In genomic region chr11:64742940-64743590, GRCh38 we compare ENCODE assay signal across 8 cellular contexts. TPM values are rescaled to one million over a fixed set of nuclear protein-coding genes. Genes with fewer than 3 reads are reported as not detected.
DNase-seq lines count a peak whose midpoint lies in the region; ATAC-seq and TF ChIP-seq lines count a peak whose summit lies in the region.

No MANE protein-coding gene starts in this region.

- H3K27ac ChIP-seq in A673 (ENCODE audit: low read depth, low read length, poor library complexity, severe bottlenecking): no peak overlapping the region
- peak overlapping the region; percentile 95 for H3K27ac ChIP-seq in OCI-LY7 (ENCODE audit: low read depth, low read length, poor library complexity, severe bottlenecking)
- H3K27ac ChIP-seq in gastroesophageal sphincter: peak overlapping the region; percentile 51 to 96 (median 93)
- H3K27ac ChIP-seq in thymus (ENCODE audit: low read depth): no peak overlapping the region

- peaks cover 6% of the 10 kb centered on the region; the same call in 1 of the 2 replicates for H3K79me2 ChIP-seq in OCI-LY7 (ENCODE audit: insufficient read depth, low read depth, low read length)

- peaks cover 27% of the 10 kb centered on the region for H3K4me1 ChIP-seq in A673 (ENCODE audit: insufficient read depth, low read length, poor library complexity, severe bottlenecking)
- H3K4me1 ChIP-seq in OCI-LY7 (ENCODE audit: insufficient read depth, low read length, poor library complexity, severe bottlenecking): peaks cover 40% of the 10 kb centered on the region
- H3K4me1 ChIP-seq in gastroesophageal sphincter: peaks cover 0 to 66% (median 17%) of the 10 kb centered on the region in 3 donors
- H3K4me1 ChIP-seq in thymus (ENCODE audit: control insufficient read depth, insufficient read depth, low read length): peaks cover 18% of the 10 kb centered on the region

- H4K20me1 ChIP-seq in OCI-LY7 (ENCODE audit: insufficient read depth, low read length): 0 out of 2 replicates have a peak, but pooled peaks cover 7% of the 10 kb centered on the region

- POLR2A ChIA-PET in A673 (lab: Charles Lee; ENCODE audit: low non-redundant PET): interaction anchor here (0.6 kb wide), 1 partner anchor 29 kb away, joined by 5 read pairs; no protein-coding TSS in a partner anchor
- POLR2A ChIA-PET in OCI-LY7 (lab: Charles Lee): interaction anchor here (0.9 to 2.1 kb wide), 3 partner anchors 21 to 44 kb away, joined by 3 to 4 read pairs (median 3); no protein-coding TSS in a partner anchor

- no peak for TF ChIP-seq EP300 in gastroesophageal sphincter (IDR thresholded peaks at IDR 0.05)

- intact Hi-C loops in A673 (cut with micrococcal nuclease; ENCODE audit: unreplicated experiment): loop anchor here (2.0 kb wide), 1 partner anchor 54 kb away; no protein-coding TSS in a partner anchor
- intact Hi-C loops in OCI-LY7 (cut with micrococcal nuclease; ENCODE audit: unreplicated experiment): loop anchor here (1.0 to 5.0 kb wide), 5 partner anchors 20 to 134 kb away; partner anchors contain the start of genes EHD1 and MAP4K2

- H3K36me3 ChIP-seq in A673 (ENCODE audit: insufficient read depth, low read length, poor library complexity, severe bottlenecking) (no peaks in the 10 kb centered on the region), OCI-LY7 (ENCODE audit: insufficient read depth, low read length) (peaks cover 36% of the 10 kb centered on the region), gastroesophageal sphincter (peaks cover 0 to 16% of the 10 kb centered on the region in 2 donors), thymus (ENCODE audit: control insufficient read depth, insufficient read depth) (peaks cover 10% of the 10 kb centered on the region)

- no peaks in the 10 kb centered on the region for H3K9me2 ChIP-seq in OCI-LY7 (ENCODE audit: insufficient read depth, low read length)

- no TSS peak for BruUV-seq in A673 (replicated peaks; lab: Mats Ljungman, UMichigan)
- BruUV-seq in OCI-LY7 (replicated peaks; lab: Mats Ljungman, UMichigan): no TSS peak

- peak overlapping the region; percentile 58 for H3K4me3 ChIP-seq in A673 (ENCODE audit: low read depth, low read length, poor library complexity, severe bottlenecking)
- peak overlapping the region; percentile 89 for H3K4me3 ChIP-seq in OCI-LY7 (ENCODE audit: low read depth, low read length, poor library complexity, severe bottlenecking)
- H3K4me3 ChIP-seq in gastroesophageal sphincter: peak overlapping the region; percentile 37 to 73
- peak overlapping the region; percentile 84 for H3K4me3 ChIP-seq in thymus (ENCODE audit: low read length)

- DNase-seq in A673 (ENCODE audit: low spot score): no peak
- DNase-seq in GM19240 (ENCODE audit: insufficient read length, low spot score): peak; percentile 84
- peak; percentile 70 for DNase-seq in OCI-LY7 (ENCODE audit: low spot score)
- DNase-seq in activated effector memory CD4-positive, alpha-beta T cell treated with Interleukin-2 at 50 U/mL for 16 hours: peak; percentile 72
- DNase-seq in occipital lobe (lab: John Stamatoyannopoulos, UW): peak; percentile 25
- no peak for DNase-seq in SK-N-DZ (ENCODE audit: low spot score)

- H3K9me3 ChIP-seq in A673 (ENCODE audit: low read depth, low read length, poor library complexity, severe bottlenecking) (no peaks in the 10 kb centered on the region), OCI-LY7 (ENCODE audit: low read length) (no peaks in the 10 kb centered on the region), gastroesophageal sphincter (no peaks in the 10 kb centered on the region), thymus (ENCODE audit: control insufficient read depth) (no peaks in the 10 kb centered on the region)

- peak; percentile 67 for ATAC-seq in gastroesophageal sphincter

- H2AFZ ChIP-seq in OCI-LY7 (ENCODE audit: low read length): no peak overlapping the region

- CTCF ChIA-PET in A673 (lab: Charles Lee) (interaction anchor here (0.6 kb wide), 1 partner anchor 836 kb away, joined by 4 read pairs; no protein-coding TSS in a partner anchor), OCI-LY7 (lab: Charles Lee; ENCODE audit: unreplicated experiment) (no interaction called here)

- TF ChIP-seq POLR2A in gastroesophageal sphincter (IDR thresholded peaks at IDR 0.05): peak; percentile 34 to 36

- peak overlapping the region; percentile 97 for H3K4me2 ChIP-seq in OCI-LY7 (ENCODE audit: low read length)

- no CpG with 5 or more reads among the region's 53 CpGs for WGBS in gastroesophageal sphincter (ENCODE audit: low coverage in 1 of 2), 2 donors
- under 1% methylated on average over 53 of the region's 53 CpGs for WGBS in thymus

- peak; percentile 83 for TF ChIP-seq CTCF in A673 (conservative IDR thresholded peaks at IDR 0.05; ENCODE audit: low read depth, low read length)
- TF ChIP-seq CTCF in OCI-LY7 (conservative IDR thresholded peaks at IDR 0.05; ENCODE audit: low read length): peak; percentile 79
- peak in 3 of 4 experiments; percentile 63 to 91 (median 83) for TF ChIP-seq CTCF in gastroesophageal sphincter (IDR thresholded peaks at IDR 0.05)

- H3K27me3 ChIP-seq in A673 (replicated peaks; ENCODE audit: insufficient read depth, low read depth, low read length, poor library complexity) (peaks cover 27% of the 10 kb centered on the region), gastroesophageal sphincter (no peaks in the 10 kb centered on the region), thymus (ENCODE audit: control insufficient read depth, insufficient read depth) (no peaks in the 10 kb centered on the region)

RNA-seq across cellular contexts. Expression of gene RASGRP2, which starts 0.9 kb away (rescaled TPM):
- total RNA-seq in A673 (2021): 2.0 and 3.5 TPM in 2 replicates
- total RNA-seq in OCI-LY7 (2014; rRNA removed; shearing (Covaris generic)): 127 and 145 TPM in 2 replicates
- total RNA-seq in OCI-LY7 (2022): 195 and 205 TPM in 2 replicates
- 10 to 100 TPM; 34.5 to 84.9 (median 41.1) TPM for total RNA-seq in gastroesophageal sphincter
- total RNA-seq in occipital lobe: 36.7 TPM
- polyA plus RNA-seq in thymus: 227 TPM
- 10.4 and 13.9 TPM in 2 replicates for polyA plus RNA-seq in SK-N-DZ (2014; cell fraction: cytosol; rRNA removed)
- 55.3 and 58.4 TPM in 2 replicates for polyA plus RNA-seq in SK-N-DZ (2014; cell fraction: nucleus; rRNA removed)

RNA-seq across cellular contexts. Expression of gene PYGM, which starts 16.7 kb away (rescaled TPM):
- total RNA-seq in A673 (2021): 2.4 and 2.9 TPM in 2 replicates
- total RNA-seq in OCI-LY7 (2014; rRNA removed; shearing (Covaris generic)): 2.2 and 10.1 TPM in 2 replicates
- total RNA-seq in OCI-LY7 (2022): 2.2 and 2.4 TPM in 2 replicates
- 10 to 100 TPM; 10.5 to 55.2 (median 32.8) TPM for total RNA-seq in gastroesophageal sphincter
- 1.2 TPM for total RNA-seq in occipital lobe
- polyA plus RNA-seq in thymus: 3.5 TPM
- polyA plus RNA-seq in SK-N-DZ (2014; cell fraction: cytosol; rRNA removed): 9.8 and 11.6 TPM in 2 replicates
- polyA plus RNA-seq in SK-N-DZ (2014; cell fraction: nucleus; rRNA removed): 7.5 and 9.4 TPM in 2 replicates

RNA-seq across cellular contexts. Expression of gene NRXN2, which starts 20.1 kb away (rescaled TPM):
- total RNA-seq in A673 (2021): 5.0 and 6.1 TPM in 2 replicates
- 2.2 and 2.4 TPM in 2 replicates for total RNA-seq in OCI-LY7 (2014; rRNA removed; shearing (Covaris generic))
- 1.6 and 3.3 TPM in 2 replicates for total RNA-seq in OCI-LY7 (2022)
- total RNA-seq in gastroesophageal sphincter: 10 to 100 TPM in 1 of 4 donors, 1 to 10 TPM in 3; 3.4 to 25.4 (median 5.0) TPM
- 219 TPM for total RNA-seq in occipital lobe
- 1.6 TPM for polyA plus RNA-seq in thymus
- 19.4 and 25.3 TPM in 2 replicates for polyA plus RNA-seq in SK-N-DZ (2014; cell fraction: cytosol; rRNA removed)
- polyA plus RNA-seq in SK-N-DZ (2014; cell fraction: nucleus; rRNA removed): 14.1 and 25.9 TPM in 2 replicates

RNA-seq across cellular contexts. Expression of gene SF1, which starts 35.3 kb away (rescaled TPM):
- total RNA-seq in A673 (2021) (467 and 472 TPM in 2 replicates), OCI-LY7 (2022) (535 TPM in 2 replicates), gastroesophageal sphincter (100 to 1,000 TPM; 187 to 314 (median 253) TPM), occipital lobe (80.0 TPM)
- 247 and 261 TPM in 2 replicates for total RNA-seq in OCI-LY7 (2014; rRNA removed; shearing (Covaris generic))
- polyA plus RNA-seq in thymus: 134 TPM
- polyA plus RNA-seq in SK-N-DZ (2014; cell fraction: cytosol; rRNA removed): 143 and 178 TPM in 2 replicates
- 181 and 258 TPM in 2 replicates for polyA plus RNA-seq in SK-N-DZ (2014; cell fraction: nucleus; rRNA removed)

RNA-seq across cellular contexts. Expression of gene MAP4K2, which starts 59.9 kb away (rescaled TPM):
- total RNA-seq in A673 (2021) (46.5 and 50.5 TPM in 2 replicates), OCI-LY7 (2022) (110 and 122 TPM in 2 replicates), gastroesophageal sphincter (10 to 100 TPM; 17.6 to 24.0 (median 19.6) TPM), occipital lobe (9.8 TPM)
- total RNA-seq in OCI-LY7 (2014; rRNA removed; shearing (Covaris generic)): 109 and 115 TPM in 2 replicates
- polyA plus RNA-seq in thymus: 37.6 TPM
- polyA plus RNA-seq in SK-N-DZ (2014; cell fraction: cytosol; rRNA removed): 12.7 and 32.3 TPM in 2 replicates
- polyA plus RNA-seq in SK-N-DZ (2014; cell fraction: nucleus; rRNA removed): 62.1 and 80.6 TPM in 2 replicates

Comparison
In these comparisons a context has a peak if more than half of its experiments do, and no peak if none do; other contexts are left out.
1. DNase-seq: peak in GM19240 (single experiment), OCI-LY7 (single experiment), activated effector memory CD4-positive, alpha-beta T cell treated with Interleukin-2 at 50 U/mL for 16 hours (single experiment) and occipital lobe (single experiment); none in A673 (single experiment) and SK-N-DZ (single experiment).
2. H3K27ac ChIP-seq: peak in OCI-LY7 (single experiment) and gastroesophageal sphincter (4 of 4); none in A673 (single experiment) and thymus (single experiment).
3. Peak in every context shown above with its lines, with median percentiles within 50 percentile points of each other: H3K4me3 ChIP-seq and CTCF ChIP-seq.